21 cellular contexts compared by ENCODE assay signal in the genomic region with DNA sequence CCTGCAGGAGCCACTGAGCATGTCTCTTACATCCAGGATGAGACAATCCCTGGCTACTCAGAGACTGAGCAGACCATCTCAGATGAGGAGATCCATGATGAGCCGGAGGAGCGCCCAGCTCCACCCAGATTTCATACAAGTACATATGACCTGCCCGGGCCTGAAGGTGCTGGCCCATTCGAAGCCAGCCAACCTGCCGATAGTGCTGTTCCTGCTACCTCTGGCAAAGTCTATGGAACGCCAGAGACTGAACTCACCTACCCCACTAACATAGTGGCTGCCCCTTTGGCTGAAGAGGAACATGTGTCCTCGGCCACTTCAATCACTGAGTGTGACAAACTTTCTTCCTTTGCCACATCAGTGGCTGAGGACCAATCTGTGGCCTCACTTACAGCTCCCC. TPM values are rescaled to one million over a fixed set of nuclear protein-coding genes. Genes with fewer than 3 reads are reported as not detected.
DNase-seq lines count a peak whose midpoint lies in the region; ATAC-seq and TF ChIP-seq lines count a peak whose summit lies in the region.
"Had no signal": no experiment of that assay in that cellular context is flagged by ENCODE, and none has a peak within 500 bp of the region (broad histone marks: within the 10 kb centered on the region; RNA-seq: fewer than 3 reads in every experiment).

No MANE protein-coding gene starts in this region.

- H3K27me3 ChIP-seq in BLaER1 (no peaks in the 10 kb centered on the region), Karpas-422 (ENCODE audit: low read length) (no peaks in the 10 kb centered on the region), osteoblast (ENCODE audit: insufficient read depth, low read length) (no peaks in the 10 kb centered on the region)
- H3K27me3 ChIP-seq: BE2C had no signal

- H3K79me2 ChIP-seq in Karpas-422 (ENCODE audit: low read length) (no peaks in the 10 kb centered on the region), osteoblast (ENCODE audit: insufficient read depth, low read length) (peaks cover 52% of the 10 kb centered on the region)

- H3K36me3 Mint-ChIP-seq in chondrocyte (ENCODE audit: low read depth), result peaks cover 58% of the 10 kb centered on the region

- peaks cover 21% of the 10 kb centered on the region for H3K9me3 ChIP-seq in BLaER1
- no peaks in the 10 kb centered on the region for H3K9me3 ChIP-seq in Karpas-422 (ENCODE audit: low read length)
- H3K9me3 ChIP-seq in osteoblast (ENCODE audit: low read depth, low read length), result no peaks in the 10 kb centered on the region
- H3K9me3 ChIP-seq: A549, BE2C had no signal

- H2AFZ ChIP-seq in Karpas-422 (ENCODE audit: low read length) (no peak overlapping the region), osteoblast (ENCODE audit: low read length) (no peak overlapping the region)
- H2AFZ ChIP-seq: GM23248 had no signal

- H3K9ac ChIP-seq in BLaER1 (no peak overlapping the region), Karpas-422 (ENCODE audit: low read length) (no peak overlapping the region)
- H3K9ac ChIP-seq: GM23248 had no signal

- H3K27ac Mint-ChIP-seq in chondrocyte (ENCODE audit: unreplicated experiment), result no peak overlapping the region
- H3K27ac Mint-ChIP-seq: CD4-positive, alpha-beta T cell had no signal

- H3K27ac ChIP-seq in BLaER1 (peak overlapping the region; percentile 66), Karpas-422 (ENCODE audit: low read length) (no peak overlapping the region), osteoblast (ENCODE audit: low read depth, low read length) (no peak overlapping the region)
- H3K27ac ChIP-seq: A549, C4-2B, GM23248 had no signal

- TF ChIP-seq CTCF in chondrocyte (IDR thresholded peaks at IDR 0.05), result no peak
- TF ChIP-seq CTCF in osteoblast (IDR thresholded peaks at IDR 0.05; ENCODE audit: extremely low read depth, low read depth, low read length), result no peak

- no peaks in the 10 kb centered on the region for H3K27me3 Mint-ChIP-seq in chondrocyte (ENCODE audit: low read depth)

- H3K4me3 Mint-ChIP-seq in chondrocyte (ENCODE audit: unreplicated experiment), result no peak overlapping the region
- H3K4me3 Mint-ChIP-seq: CD4-positive, alpha-beta T cell; CD8-positive, alpha-beta memory T cell had no signal

- peaks cover 82% of the 10 kb centered on the region for H3K36me3 ChIP-seq in BLaER1
- no peaks in the 10 kb centered on the region for H3K36me3 ChIP-seq in Karpas-422 (ENCODE audit: insufficient read depth, low read length)
- H3K36me3 ChIP-seq in osteoblast (ENCODE audit: insufficient read depth, low read length), result peaks cover 72% of the 10 kb centered on the region

- H3K4me1 ChIP-seq in BLaER1 (peaks cover 59% of the 10 kb centered on the region), Karpas-422 (ENCODE audit: low read length) (no peaks in the 10 kb centered on the region; the same call in 1 of the 2 replicates), osteoblast (ENCODE audit: insufficient read depth, low read length) (peaks cover 10% of the 10 kb centered on the region)
- H3K4me1 ChIP-seq: A549 had no signal

- H3K9me3 Mint-ChIP-seq in chondrocyte (ENCODE audit: low read depth), result no peaks in the 10 kb centered on the region
- H3K9me3 Mint-ChIP-seq: CD4-positive, alpha-beta T cell; CD8-positive, alpha-beta memory T cell had no signal

- H4K20me1 ChIP-seq in BLaER1 (peaks cover 19% of the 10 kb centered on the region; the same call in 1 of the 2 replicates), Karpas-422 (ENCODE audit: insufficient read depth, low read depth, low read length) (no peaks in the 10 kb centered on the region), osteoblast (ENCODE audit: insufficient read depth, low read length) (peaks cover 85% of the 10 kb centered on the region)

- H3K4me3 ChIP-seq in BLaER1 (no peak overlapping the region), Karpas-422 (ENCODE audit: low read length) (no peak overlapping the region), osteoblast (ENCODE audit: insufficient read depth, low read length) (no peak overlapping the region)
- H3K4me3 ChIP-seq: A549, GM23248 had no signal

- H3K9me2 ChIP-seq in Karpas-422 (replicated peaks; ENCODE audit: insufficient read depth, low read length), result no peaks in the 10 kb centered on the region

- H3K4me2 ChIP-seq in BLaER1, result peak overlapping the region; percentile 70
- no peak overlapping the region for H3K4me2 ChIP-seq in Karpas-422 (ENCODE audit: low read depth, low read length, poor library complexity, severe bottlenecking)
- H3K4me2 ChIP-seq in osteoblast (ENCODE audit: insufficient read depth, low read length), result no peak overlapping the region
- H3K4me2 ChIP-seq: A549 had no signal

- ATAC-seq in GM21737 (IDR thresholded peaks at IDR 0.05; ENCODE audit: unreplicated experiment) (no peak), HG03095 (IDR thresholded peaks at IDR 0.05; ENCODE audit: unreplicated experiment) (no peak), esophagus mucosa (no peak)
- ATAC-seq: A549 had no signal

- peaks cover 13% of the 10 kb centered on the region for H3K4me1 Mint-ChIP-seq in chondrocyte (ENCODE audit: low read depth)

- peak; percentile 23 for DNase-seq in Karpas-422
- DNase-seq in chondrocyte (ENCODE audit: low spot score), result peak; percentile 68
- peak; percentile 45 for DNase-seq in osteoblast (ENCODE audit: insufficient read length, low spot score, missing footprints)
- DNase-seq: 8988T; ACHN; AML-193; BE2C; CD4-positive, alpha-beta T cell; CD8-positive, alpha-beta memory T cell; DMS 273 treated with DMSO at 0.1 percent for 48 hours; DMS79 treated with DMSO at 0.1 percent for 48 hours; GF-D8; GM23248; H7; HCEC 1CT had no signal

RNA-seq across cellular contexts. Expression of gene MAP1A, which starts 6.2 kb away (rescaled TPM):
- total RNA-seq in Karpas-422 (2014; rRNA removed; shearing (Covaris generic); ENCODE audit: low replicate concordance), result 1.4 and 1.8 TPM in 2 replicates
- 95.3 to 99.9 TPM (median 96.3 TPM) in 3 replicates for total RNA-seq in chondrocyte
- 117 and 121 TPM in 2 replicates for total RNA-seq in osteoblast
- 0.76 TPM for total RNA-seq in esophagus mucosa

RNA-seq across cellular contexts. Expression of gene TP53BP1, which starts 30.7 kb away (rescaled TPM):
- 62.7 and 82.3 TPM in 2 replicates for total RNA-seq in Karpas-422 (2014; rRNA removed; shearing (Covaris generic); ENCODE audit: low replicate concordance)
- total RNA-seq in chondrocyte (44.8 to 71.1 TPM (median 45.6 TPM) in 3 replicates), osteoblast (81.6 and 88.7 TPM in 2 replicates), esophagus mucosa (16.5 TPM)

Comparison
In these comparisons a context has a peak if more than half of its experiments do, and no peak if none do; other contexts are left out.
1. RNA of gene MAP1A, which starts 6.2 kb away (total RNA-seq): 117 to 121 TPM in osteoblast and 95.3 to 99.9 TPM in chondrocyte; 1.4 to 1.8 TPM in Karpas-422 and 0.76 TPM in esophagus mucosa (single experiment); every median in the first group is over 10 times any median in the second.
2. Peak in every context shown above with its lines, with median percentiles within 50 percentile points of each other: DNase-seq.